Comparison of ENCODE assay signal across 1 cellular context in genomic region chr2:54067851-54068375, GRCh38.
TF ChIP-seq lines count a peak whose summit lies in the region.

No MANE protein-coding gene starts in this region.

TF ChIP-seq in HEK293, 187 proteins besides CTCF, POLR2A, EP300 and RAD21 (continued from another document):
- no peak for TF ChIP-seq ZBTB10 (tag by site-specific recombination; IDR thresholded peaks at IDR 0.05)
- TF ChIP-seq ZNF549 (tag by site-specific recombination; IDR thresholded peaks at IDR 0.05): no peak
- TF ChIP-seq ZNF19 (tag by site-specific recombination; IDR thresholded peaks at IDR 0.05; ENCODE audit: low read depth): no peak
- TF ChIP-seq PRDM10 (tag by site-specific recombination; IDR thresholded peaks at IDR 0.05): peak; percentile 62; the same call in 1 of the 2 replicates
- TF ChIP-seq ZNF626 (tag by site-specific recombination; IDR thresholded peaks at IDR 0.05): no peak
- no peak for TF ChIP-seq ZNF48 (tag by site-specific recombination; IDR thresholded peaks at IDR 0.05)
- TF ChIP-seq ZNF560 (tag by site-specific recombination; IDR thresholded peaks at IDR 0.05; ENCODE audit: borderline replicate concordance): no peak
TF ChIP-seq in HEK293: peak in this region for 1.
